Comparison of ENCODE assay signal across 14 cellular contexts in the genomic region with DNA sequence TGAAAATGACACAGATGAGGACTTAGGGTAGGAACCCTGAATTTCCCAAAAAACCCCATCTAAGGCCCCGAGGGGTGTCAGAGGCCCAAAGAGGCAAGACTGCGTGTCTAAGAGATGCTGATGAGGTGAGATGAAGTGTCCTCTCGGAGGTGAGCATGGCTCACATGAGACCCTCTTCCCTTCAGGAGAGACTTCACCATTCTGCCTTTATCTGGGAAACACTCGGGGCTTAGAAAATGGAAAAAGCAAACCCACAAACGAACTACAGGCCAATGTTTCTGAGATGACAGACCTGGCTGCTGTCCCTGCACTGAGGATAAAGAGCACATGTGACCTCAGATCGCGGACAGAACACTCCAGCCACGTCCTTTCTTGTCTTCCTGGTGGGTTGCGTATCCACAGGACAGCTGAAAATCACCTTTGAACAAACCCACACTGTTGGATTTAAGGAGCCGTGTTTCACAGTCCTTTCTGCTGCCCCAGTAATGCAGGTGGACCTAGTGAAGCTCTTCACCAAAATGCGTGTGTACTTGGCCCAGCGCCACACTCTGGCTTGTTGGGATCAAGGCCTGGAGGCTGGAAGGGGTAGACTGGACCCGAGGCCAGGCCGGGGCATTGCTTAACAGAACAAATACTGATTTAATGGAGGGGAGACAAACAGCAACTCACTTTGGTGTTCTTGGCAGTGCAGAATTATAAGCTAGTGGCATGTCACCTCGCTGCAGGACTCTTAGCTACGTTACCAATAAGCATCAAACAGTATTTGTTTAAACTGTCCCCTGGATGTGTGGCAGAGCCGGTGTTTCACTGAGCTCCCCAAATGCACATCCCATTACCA. TPM values are rescaled to one million over a fixed set of nuclear protein-coding genes. Genes with fewer than 3 reads are reported as not detected.
DNase-seq lines count a peak whose midpoint lies in the region; ATAC-seq, FAIRE-seq and TF ChIP-seq lines count a peak whose summit lies in the region.
"Not testable (repeated sequence)": the region's sequence is repeated elsewhere in the genome, so short reads cannot be mapped to it uniquely, and the experiment has no call there.
"Had no signal": no experiment of that assay in that cellular context is flagged by ENCODE, and none has a peak within 500 bp of the region (broad histone marks: within the 10 kb centered on the region; RNA-seq: fewer than 3 reads in every experiment).

No MANE protein-coding gene starts in this region.

- not testable (repeated sequence) for H3K56ac ChIP-seq in H1 (replicated peaks; ENCODE audit: insufficient read length, low read depth, low read length)

- not testable (repeated sequence) for H3K4me2 ChIP-seq in K562 (ENCODE audit: insufficient read depth, low read length); H1 (ENCODE audit: insufficient read depth in 1 of 2, low read depth in 2 of 2, low read length in 2 of 2); hepatocyte
- peak overlapping the region; percentile 99 for H3K4me2 ChIP-seq in HepG2 (ENCODE audit: low read depth, low read length)

- POLR2A ChIA-PET in K562 (lab: Yijun Ruan, JAX); H1 (lab: Charles Lee; ENCODE audit: partially characterized antibody): not testable (repeated sequence)
- POLR2A ChIA-PET in HepG2 (lab: Yijun Ruan, JAX), result interaction anchor here (0.8 to 5.1 kb wide), 22 partner anchors 9 to 114 kb away, joined by 3 to 177 read pairs (median 8); a partner anchor contains a TSS

- H3K79me2 ChIP-seq in K562 (ENCODE audit: control insufficient read depth, insufficient read depth, low read length); H1 (ENCODE audit: control insufficient read depth in 1 of 2, insufficient read depth in 2 of 2, low read length in 2 of 2); hepatocyte; HepG2 (ENCODE audit: insufficient read depth, low read length): not testable (repeated sequence)

- not testable (repeated sequence) for H3K9me3 Mint-ChIP-seq in progenitor cell of endocrine pancreas (ENCODE audit: low read depth); type B pancreatic cell

- H2BK15ac ChIP-seq in H1 (ENCODE audit: low read length), result not testable (repeated sequence)

- WGBS in K562 (ENCODE audit: insufficient coverage, low coverage, missing lambda C conversion rate), result 1% methylated on average over 15 of the region's 17 CpGs
- 83% methylated on average over 13 of the region's 17 CpGs; no CpG with 5 or more reads in 1 of the 2 experiments for WGBS in H1 (ENCODE audit: extremely low coverage in 1 of 2, insufficient coverage in 1 of 2, insufficient read length in 1 of 2, insufficient replicate concordance in 2 of 2, low coverage in 1 of 2, low lambda C conversion rate in 2 of 2, missing lambda C conversion rate in 1 of 2), 2 experiments
- 72% methylated on average over 17 of the region's 17 CpGs for WGBS in hepatocyte (ENCODE audit: low lambda C conversion rate, missing lambda C conversion rate)
- WGBS in HepG2 (ENCODE audit: low lambda C conversion rate), result 4% methylated on average over 14 of the region's 17 CpGs

- H3K9me2 ChIP-seq in hepatocyte (replicated peaks; ENCODE audit: insufficient read depth), result not testable (repeated sequence)

- not testable (repeated sequence) for H3K4me1 ChIP-seq in K562 (replicated peaks in 1 of 2; ENCODE audit: control insufficient read depth in 2 of 2, insufficient read depth in 2 of 2, low read length in 2 of 2); hepatocyte (ENCODE audit: insufficient read depth)
- peaks cover 7 to 24% (median 12%) of the 10 kb centered on the region in 4 experiments for H3K4me1 ChIP-seq in H1 (replicated peaks in 1 of 4; ENCODE audit: control insufficient read depth in 3 of 4, insufficient read depth in 4 of 4, low read length in 3 of 4)
- H3K4me1 ChIP-seq in HepG2 (ENCODE audit: insufficient read depth, low read length), result peaks cover 90% of the 10 kb centered on the region

- not testable (repeated sequence) for TF ChIP-seq CTCF in LNCaP clone FGC (IDR thresholded peaks at IDR 0.05; ENCODE audit: control insufficient read depth, extremely low read depth, insufficient read depth); K562 (IDR thresholded peaks at IDR 0.05 in 2 of 3, conservative IDR thresholded peaks at IDR 0.05 in 1 of 3; ENCODE audit: insufficient read depth in 2 of 3, low read depth in 1 of 3, low read length in 3 of 3); H1 (IDR thresholded peaks at IDR 0.05; ENCODE audit: control extremely low read depth in 1 of 3, insufficient read depth in 1 of 3, low read depth in 1 of 3, low read length in 3 of 3); hepatocyte (IDR thresholded peaks at IDR 0.05; ENCODE audit: poor library complexity); progenitor cell of endocrine pancreas (IDR thresholded peaks at IDR 0.05; ENCODE audit: unreplicated experiment); type B pancreatic cell (conservative IDR thresholded peaks at IDR 0.05)
- peak; percentile 66 for TF ChIP-seq CTCF in HepG2 (CRISPR knock-in tag; IDR thresholded peaks at IDR 0.05)

- H3K27ac ChIP-seq in K562 (ENCODE audit: extremely low read depth, low read depth, low read length); H1 (ENCODE audit: low read depth, low read length): not testable (repeated sequence)
- peak overlapping the region; percentile 58 for H3K27ac ChIP-seq in hepatocyte
- H3K27ac ChIP-seq in HepG2 (ENCODE audit: extremely low read length, insufficient read depth, low read length), result peak overlapping the region; percentile 97

- FAIRE-seq in GM12891 (lab: Jason Lieb, UNC) (peak; percentile 5), K562 (lab: Jason Lieb, UNC) (peak; percentile 52), H1 (lab: Jason Lieb, UNC) (peak; percentile 89)
- FAIRE-seq in HepG2 (lab: Jason Lieb, UNC), result not testable (repeated sequence)

- H3K36me3 Mint-ChIP-seq in progenitor cell of endocrine pancreas (ENCODE audit: insufficient read depth); type B pancreatic cell: not testable (repeated sequence)

- not testable (repeated sequence) for H2BK12ac ChIP-seq in H1 (ENCODE audit: low read depth, low read length)

- not testable (repeated sequence) for H2BK120ac ChIP-seq in H1 (replicated peaks; ENCODE audit: low read depth, low read length)

- not testable (repeated sequence) for H3K4ac ChIP-seq in H1 (replicated peaks; ENCODE audit: insufficient read length, low read depth, low read length)

- not testable (repeated sequence) for ATAC-seq in K562
- ATAC-seq in HepG2, result peak; percentile 77

- in situ Hi-C loops in K562 (cut with MboI); HepG2 (cut with HindIII; ENCODE audit: extremely low pct_ligation_motif_present, low pct_unique_long_range_greater_than_20kb): not testable (repeated sequence)

- H3K18ac ChIP-seq in H1 (ENCODE audit: extremely low read depth, low read length), result not testable (repeated sequence)

- H4K5ac ChIP-seq in H1 (ENCODE audit: insufficient read length, low read depth, low read length), result not testable (repeated sequence)

- not testable (repeated sequence) for H3K4me3 Mint-ChIP-seq in progenitor cell of endocrine pancreas (ENCODE audit: low read depth); type B pancreatic cell

- H4K8ac ChIP-seq in H1 (ENCODE audit: extremely low read depth, insufficient read depth, low read length), result not testable (repeated sequence)

- H3K9ac ChIP-seq in K562 (ENCODE audit: insufficient read depth in 1 of 2, low read depth in 2 of 2, low read length in 2 of 2); H1 (replicated peaks in 1 of 4; ENCODE audit: extremely low read depth in 1 of 4, low read depth in 3 of 4, low read length in 3 of 4): not testable (repeated sequence)
- peak overlapping the region; percentile 91 for H3K9ac ChIP-seq in HepG2 (ENCODE audit: insufficient read depth, low read depth, low read length)

- BruUV-seq in K562 (replicated peaks; lab: Mats Ljungman, UMichigan), result not testable (repeated sequence)
- TSS peak; percentile 99 for BruUV-seq in HepG2 (replicated peaks; lab: Mats Ljungman, UMichigan)

- DNase-seq in GM12891 (ENCODE audit: insufficient read length, low spot score); K562 (ENCODE audit: extremely low read depth in 1 of 4, low spot score in 3 of 4); H1 (ENCODE audit: low read depth in 1 of 2, low spot score in 2 of 2); hepatocyte (ENCODE audit: low spot score); progenitor cell of endocrine pancreas (ENCODE audit: low spot score, unreplicated experiment); type B pancreatic cell (ENCODE audit: extremely low spot score, unreplicated experiment): not testable (repeated sequence)
- DNase-seq in LNCaP clone FGC (ENCODE audit: low read depth), result peak; percentile 14
- DNase-seq in HepG2 (ENCODE audit: low spot score), result peak; percentile 95

- not testable (repeated sequence) for TF ChIP-seq POLR2A in GM12891 (IDR thresholded peaks at IDR 0.05; ENCODE audit: low read depth, low read length); K562 (conservative IDR thresholded peaks at IDR 0.05); H1 (IDR thresholded peaks at IDR 0.05; ENCODE audit: control extremely low read depth in 1 of 2, low read depth in 2 of 2, low read length in 2 of 2)
- TF ChIP-seq POLR2A in HepG2 (IDR thresholded peaks at IDR 0.05; ENCODE audit: insufficient read depth in 1 of 2, low read depth in 2 of 2, low read length in 2 of 2), result peak; percentile 39 to 71; a peak in 3 of 4 replicates

- H3K23ac ChIP-seq in H1 (ENCODE audit: insufficient read length), result not testable (repeated sequence)

- not testable (repeated sequence) for H4K20me1 ChIP-seq in K562 (replicated peaks; ENCODE audit: control insufficient read depth, insufficient read depth, low read length); H1 (replicated peaks in 1 of 2; ENCODE audit: control insufficient read depth in 1 of 2, insufficient read depth in 2 of 2, low read length in 2 of 2); hepatocyte (ENCODE audit: insufficient read depth, poor library complexity, severe bottlenecking); HepG2 (ENCODE audit: insufficient read depth, low read length)

- H2BK5ac ChIP-seq in H1 (ENCODE audit: low read depth, low read length), result not testable (repeated sequence)

- H3K4me3 ChIP-seq in LNCaP clone FGC (ENCODE audit: low read depth, low read length); K562; H1 (ENCODE audit: extremely low read depth in 1 of 4, insufficient read depth in 2 of 4, low read depth in 3 of 4, low read length in 4 of 4); hepatocyte: not testable (repeated sequence)
- H3K4me3 ChIP-seq in HepG2 (replicated peaks in 1 of 3; ENCODE audit: insufficient read depth in 1 of 3, low read depth in 2 of 3, low read length in 3 of 3), result peak overlapping the region; percentile 17 to 70 (median 33); a peak in 4 of 6 replicates

- H2BK20ac ChIP-seq in H1 (ENCODE audit: low read length), result not testable (repeated sequence)

- not testable (repeated sequence) for TF ChIP-seq EP300 in K562 (IDR thresholded peaks at IDR 0.05; ENCODE audit: low read length); H1 (IDR thresholded peaks at IDR 0.05; ENCODE audit: borderline replicate concordance in 1 of 2, low read depth in 2 of 2, low read length in 2 of 2)
- TF ChIP-seq EP300 in HepG2 (IDR thresholded peaks at IDR 0.05; ENCODE audit: low read depth in 2 of 2, low read length in 2 of 2) (peak; percentile 39 to 84; a peak in 2 of 4 replicates), HepG2 (CRISPR knock-in tag; IDR thresholded peaks at IDR 0.05; ENCODE audit: borderline replicate concordance) (peak; percentile 83)

- not testable (repeated sequence) for TF ChIP-seq RAD21 in K562 (CRISPR knock-in tag; conservative IDR thresholded peaks at IDR 0.05 in 1 of 2, IDR thresholded peaks at IDR 0.05 in 1 of 2); H1 (IDR thresholded peaks at IDR 0.05 in 1 of 2, conservative IDR thresholded peaks at IDR 0.05 in 1 of 2; ENCODE audit: low read depth in 2 of 2, low read length in 2 of 2)
- TF ChIP-seq RAD21 in HepG2 (CRISPR knock-in tag; IDR thresholded peaks at IDR 0.05), result peak; percentile 65

- peaks cover 39% of the 10 kb centered on the region for H3K4me1 Mint-ChIP-seq in progenitor cell of endocrine pancreas (ENCODE audit: low read depth)
- peaks cover 13% of the 10 kb centered on the region for H3K4me1 Mint-ChIP-seq in type B pancreatic cell (ENCODE audit: unreplicated experiment)

- not testable (repeated sequence) for H3K23me2 ChIP-seq in H1 (ENCODE audit: low read depth, low read length)

- H3K27me3 ChIP-seq in K562 (ENCODE audit: control insufficient read depth in 2 of 2, insufficient read depth in 2 of 2, low read length in 2 of 2), result peaks cover 21 to 80% of the 10 kb centered on the region in 2 experiments
- H3K27me3 ChIP-seq in H1 (replicated peaks in 1 of 4; ENCODE audit: control insufficient read depth in 3 of 4, extremely low read depth in 1 of 4, insufficient read depth in 3 of 4, low read length in 3 of 4); hepatocyte; HepG2 (ENCODE audit: control insufficient read depth in 1 of 2, insufficient read depth in 2 of 2, low read length in 2 of 2): not testable (repeated sequence)

- not testable (repeated sequence) for H3K27me3 Mint-ChIP-seq in progenitor cell of endocrine pancreas
- peaks cover 19% of the 10 kb centered on the region for H3K27me3 Mint-ChIP-seq in type B pancreatic cell

- H3K36me3 ChIP-seq in K562 (ENCODE audit: control insufficient read depth, insufficient read depth, low read length); H1 (ENCODE audit: control insufficient read depth in 2 of 4, insufficient read depth in 4 of 4, low read length in 3 of 4); hepatocyte (replicated peaks; ENCODE audit: insufficient read depth, low read depth); HepG2 (replicated peaks in 1 of 2; ENCODE audit: control insufficient read depth in 1 of 2, insufficient read depth in 2 of 2, low read length in 2 of 2): not testable (repeated sequence)

- not testable (repeated sequence) for H2AFZ ChIP-seq in K562 (ENCODE audit: low read depth, low read length); H1 (ENCODE audit: low read length); hepatocyte; HepG2 (ENCODE audit: low read length)

- H4K91ac ChIP-seq in H1 (replicated peaks; ENCODE audit: insufficient read length, low read length), result not testable (repeated sequence)

- not testable (repeated sequence) for H2AK5ac ChIP-seq in H1 (ENCODE audit: low read depth, low read length)

- not testable (repeated sequence) for H3K79me1 ChIP-seq in H1 (ENCODE audit: low read depth, low read length)

- peak overlapping the region; percentile 89 for H3K27ac Mint-ChIP-seq in progenitor cell of endocrine pancreas
- peak overlapping the region; percentile 66 for H3K27ac Mint-ChIP-seq in type B pancreatic cell

- H3K9me1 ChIP-seq in K562 (ENCODE audit: control insufficient read depth, insufficient read depth, low read length), result not testable (repeated sequence)

- CTCF ChIA-PET in K562 (lab: Yijun Ruan, JAX; ENCODE audit: low intra/inter-chr PET ratio); HepG2 (lab: Yijun Ruan, JAX; ENCODE audit: low intra/inter-chr PET ratio, low total read pairs): not testable (repeated sequence)
- CTCF ChIA-PET in H1 (lab: Charles Lee; ENCODE audit: partially characterized antibody), result interaction anchor here (1.1 to 2.9 kb wide), 2 partner anchors 42 to 54 kb away, joined by 4 to 10 read pairs; no protein-coding TSS in a partner anchor

- not testable (repeated sequence) for H3K14ac ChIP-seq in H1 (ENCODE audit: insufficient read length)

- intact Hi-C loops in K562 (cut with micrococcal nuclease), result not testable (repeated sequence)
- intact Hi-C loops in HepG2 (cut with micrococcal nuclease; ENCODE audit: unreplicated experiment), result loop anchor here (5.0 kb wide), 1 partner anchor 653 kb away; no protein-coding TSS in a partner anchor

- not testable (repeated sequence) for H3K9me3 ChIP-seq in K562 (replicated peaks; ENCODE audit: control insufficient read depth, insufficient read depth, low read depth, low read length); H1 (ENCODE audit: insufficient read depth in 2 of 2, low read depth in 1 of 2, low read length in 1 of 2); hepatocyte (ENCODE audit: low read depth); HepG2 (ENCODE audit: low read length)

RNA-seq across cellular contexts. Expression of a gene that starts 15.3 kb away (rescaled TPM):
- polyA plus RNA-seq in GM12891 (2012; ENCODE audit: low read depth, missing spikeins), result not detected
- not detected in 2 replicates for total RNA-seq in K562 (2011; cell fraction: chromatin; rRNA removed; ENCODE audit: low replicate concordance)
- not detected in 2 replicates for total RNA-seq in K562 (2011; cell fraction: nucleolus; rRNA removed)
- total RNA-seq in K562 (2011; cell fraction: nucleoplasm; rRNA removed), result not detected in 2 replicates
- total RNA-seq in K562 (2014; rRNA removed) (not detected in 2 replicates), K562 (2014; rRNA removed; fragmentation: Illumina TruSeq; extraction: Trizol) (not detected in 2 replicates), K562 (2015; rRNA removed; fragmentation: Illumina TruSeq; extraction: Trizol) (not detected in 2 replicates), K562 (2021) (not detected in 2 replicates), hepatocyte (not detected in 2 replicates), HepG2 (2016; rRNA removed; fragmentation: Illumina TruSeq; extraction: Trizol) (not detected in 2 replicates), progenitor cell of endocrine pancreas (not detected in 2 replicates), type B pancreatic cell (ENCODE audit: low replicate concordance) (not detected in 2 replicates)
- polyA plus RNA-seq in K562 (2011; rRNA removed) (not detected in 2 replicates), K562 (2014; fragmentation: Illumina TruSeq; extraction: Trizol) (not detected in 2 replicates), K562 (2014; fragmentation: Nextera tagmentation; extraction: Ambion mirVana) (not detected), K562 (2014; rRNA removed) (not detected in 2 replicates), H1 (2011; rRNA removed) (not detected in 2 replicates), hepatocyte (0.70 TPM in 1 of 2 replicates, not detected in the other), HepG2 (2011; rRNA removed) (0.03 TPM in 1 of 2 replicates, not detected in the other)
- not detected in 2 replicates for polyA plus RNA-seq in K562 (2011; cell fraction: cytosol; rRNA removed)
- not detected in 2 replicates for polyA plus RNA-seq in K562 (2011; cell fraction: nucleus; rRNA removed)
- polyA plus RNA-seq in K562 (2012), result not detected in 2 replicates
- not detected in 2 replicates for polyA minus RNA-seq in K562 (2011; rRNA and poly(A)+ RNA removed)
- not detected in 2 replicates for polyA minus RNA-seq in K562 (2011; cell fraction: cytosol; rRNA and poly(A)+ RNA removed)
- not detected in 2 replicates for polyA minus RNA-seq in K562 (2011; cell fraction: nucleus; rRNA and poly(A)+ RNA removed)
- not detected in 2 replicates for total RNA-seq in H1 (2021; fragmentation: NEBNext Ultra II Directional; extraction: Animal tissue kit (Norgen Biotek cat#: 25700))
- polyA plus RNA-seq in H1 (2011; cell fraction: cytosol; rRNA removed), result not detected
- not detected for polyA plus RNA-seq in H1 (2011; cell fraction: nucleus; rRNA removed)
- 0.31 to 0.41 TPM (median 0.38 TPM) in 4 replicates for polyA plus RNA-seq in H1 (2012, experiment 1 of 2)
- polyA plus RNA-seq in H1 (2012, experiment 2 of 2), result not detected
- not detected for polyA plus RNA-seq in H1 (2013, experiment 1 of 2)
- polyA plus RNA-seq in H1 (2013, experiment 2 of 2), result not detected
- polyA minus RNA-seq in H1 (2011; rRNA and poly(A)+ RNA removed), result not detected in 2 replicates
- not detected for polyA minus RNA-seq in H1 (2011; cell fraction: cytosol; rRNA and poly(A)+ RNA removed)
- not detected for polyA minus RNA-seq in H1 (2011; cell fraction: nucleus; rRNA and poly(A)+ RNA removed)
- total RNA-seq in HepG2 (2016; cell fraction: cytosol; rRNA removed; fragmentation: Illumina TruSeq; extraction: Trizol; ENCODE audit: low read depth), result not detected in 2 replicates
- 0.04 TPM in 1 of 2 replicates, not detected in the other for total RNA-seq in HepG2 (2016; cell fraction: insoluble cytoplasmic fraction; rRNA removed; fragmentation: Illumina TruSeq; extraction: Trizol)
- total RNA-seq in HepG2 (2016; cell fraction: membrane; rRNA removed; fragmentation: Illumina TruSeq; extraction: Trizol), result not detected in 2 replicates
- total RNA-seq in HepG2 (2016; cell fraction: nucleus; rRNA removed; fragmentation: Illumina TruSeq; extraction: Trizol), result not detected in 2 replicates
- polyA plus RNA-seq in HepG2 (2011; cell fraction: cytosol; rRNA removed), result not detected in 2 replicates
- not detected in 2 replicates for polyA plus RNA-seq in HepG2 (2011; cell fraction: nucleus; rRNA removed)
- polyA plus RNA-seq in HepG2 (2012), result not detected in 2 replicates
- polyA plus RNA-seq in HepG2 (2016; cell fraction: cytosol; fragmentation: Illumina TruSeq; extraction: Trizol; ENCODE audit: low read depth), result not detected in 2 replicates
- polyA plus RNA-seq in HepG2 (2016; cell fraction: insoluble cytoplasmic fraction; fragmentation: Illumina TruSeq; extraction: Trizol; ENCODE audit: low read depth), result not detected in 2 replicates
- not detected in 2 replicates for polyA plus RNA-seq in HepG2 (2016; cell fraction: membrane; fragmentation: Illumina TruSeq; extraction: Trizol; ENCODE audit: low read depth)
- polyA plus RNA-seq in HepG2 (2016; cell fraction: nucleus; fragmentation: Illumina TruSeq; extraction: Trizol; ENCODE audit: insufficient read depth, low read depth), result not detected in 2 replicates
- polyA minus RNA-seq in HepG2 (2011; rRNA and poly(A)+ RNA removed; ENCODE audit: low replicate concordance), result not detected in 2 replicates
- polyA minus RNA-seq in HepG2 (2011; cell fraction: cytosol; rRNA and poly(A)+ RNA removed), result not detected in 2 replicates
- polyA minus RNA-seq in HepG2 (2011; cell fraction: nucleus; rRNA and poly(A)+ RNA removed), result not detected in 2 replicates
- total RNA-seq: A172; A673; CD4-positive, alpha-beta memory T cell; GM23338; HFFc6 had no signal
- polyA plus RNA-seq: BJ, GM23338 had no signal

RNA-seq across cellular contexts. Expression of a gene that starts 18.5 kb away (rescaled TPM):
- polyA plus RNA-seq in GM12891 (2012; ENCODE audit: low read depth, missing spikeins), result 0.28 TPM
- total RNA-seq in K562 (2011; cell fraction: chromatin; rRNA removed; ENCODE audit: low replicate concordance), result not detected in 2 replicates
- not detected in 2 replicates for total RNA-seq in K562 (2011; cell fraction: nucleolus; rRNA removed)
- total RNA-seq in K562 (2011; cell fraction: nucleoplasm; rRNA removed), result not detected in 2 replicates
- total RNA-seq in K562 (2014; rRNA removed) (not detected in 2 replicates), K562 (2014; rRNA removed; fragmentation: Illumina TruSeq; extraction: Trizol) (not detected in 2 replicates), K562 (2015; rRNA removed; fragmentation: Illumina TruSeq; extraction: Trizol) (not detected in 2 replicates), K562 (2021) (not detected in 2 replicates), hepatocyte (66.6 and 67.1 TPM in 2 replicates), HepG2 (2016; rRNA removed; fragmentation: Illumina TruSeq; extraction: Trizol) (8.3 and 11.0 TPM in 2 replicates), progenitor cell of endocrine pancreas (8.1 and 12.8 TPM in 2 replicates), type B pancreatic cell (ENCODE audit: low replicate concordance) (3.7 and 11.2 TPM in 2 replicates)
- polyA plus RNA-seq in K562 (2011; rRNA removed) (not detected in 2 replicates), K562 (2014; fragmentation: Illumina TruSeq; extraction: Trizol) (not detected in 2 replicates), K562 (2014; fragmentation: Nextera tagmentation; extraction: Ambion mirVana) (not detected), K562 (2014; rRNA removed) (not detected in 2 replicates), H1 (2011; rRNA removed) (0.31 and 0.39 TPM in 2 replicates), hepatocyte (32.6 and 38.8 TPM in 2 replicates), HepG2 (2011; rRNA removed) (32.4 and 42.7 TPM in 2 replicates)
- polyA plus RNA-seq in K562 (2011; cell fraction: cytosol; rRNA removed), result not detected in 2 replicates
- polyA plus RNA-seq in K562 (2011; cell fraction: nucleus; rRNA removed), result not detected in 2 replicates
- not detected in 2 replicates for polyA plus RNA-seq in K562 (2012)
- polyA minus RNA-seq in K562 (2011; rRNA and poly(A)+ RNA removed), result not detected in 2 replicates
- not detected in 2 replicates for polyA minus RNA-seq in K562 (2011; cell fraction: cytosol; rRNA and poly(A)+ RNA removed)
- polyA minus RNA-seq in K562 (2011; cell fraction: nucleus; rRNA and poly(A)+ RNA removed), result not detected in 2 replicates
- total RNA-seq in H1 (2021; fragmentation: NEBNext Ultra II Directional; extraction: Animal tissue kit (Norgen Biotek cat#: 25700)), result not detected in 2 replicates
- polyA plus RNA-seq in H1 (2011; cell fraction: cytosol; rRNA removed), result 0.67 TPM
- polyA plus RNA-seq in H1 (2011; cell fraction: nucleus; rRNA removed), result 0.47 TPM
- polyA plus RNA-seq in H1 (2012, experiment 1 of 2), result 0.16 to 0.58 TPM (median 0.23 TPM) in 4 replicates
- polyA plus RNA-seq in H1 (2012, experiment 2 of 2), result 0.20 TPM
- polyA plus RNA-seq in H1 (2013, experiment 1 of 2), result 0.12 TPM
- polyA plus RNA-seq in H1 (2013, experiment 2 of 2), result 0.07 TPM
- polyA minus RNA-seq in H1 (2011; rRNA and poly(A)+ RNA removed), result not detected in 2 replicates
- polyA minus RNA-seq in H1 (2011; cell fraction: cytosol; rRNA and poly(A)+ RNA removed), result not detected
- polyA minus RNA-seq in H1 (2011; cell fraction: nucleus; rRNA and poly(A)+ RNA removed), result not detected
- total RNA-seq in HepG2 (2016; cell fraction: cytosol; rRNA removed; fragmentation: Illumina TruSeq; extraction: Trizol; ENCODE audit: low read depth), result 4.1 and 4.2 TPM in 2 replicates
- 8.7 and 10.0 TPM in 2 replicates for total RNA-seq in HepG2 (2016; cell fraction: insoluble cytoplasmic fraction; rRNA removed; fragmentation: Illumina TruSeq; extraction: Trizol)
- total RNA-seq in HepG2 (2016; cell fraction: membrane; rRNA removed; fragmentation: Illumina TruSeq; extraction: Trizol), result 7.5 and 7.8 TPM in 2 replicates
- 6.8 and 7.8 TPM in 2 replicates for total RNA-seq in HepG2 (2016; cell fraction: nucleus; rRNA removed; fragmentation: Illumina TruSeq; extraction: Trizol)
- 40.5 and 49.1 TPM in 2 replicates for polyA plus RNA-seq in HepG2 (2011; cell fraction: cytosol; rRNA removed)
- polyA plus RNA-seq in HepG2 (2011; cell fraction: nucleus; rRNA removed), result 21.7 and 28.7 TPM in 2 replicates
- polyA plus RNA-seq in HepG2 (2012), result 9.6 and 43.8 TPM in 2 replicates
- polyA plus RNA-seq in HepG2 (2016; cell fraction: cytosol; fragmentation: Illumina TruSeq; extraction: Trizol; ENCODE audit: low read depth), result 3.4 and 3.8 TPM in 2 replicates
- polyA plus RNA-seq in HepG2 (2016; cell fraction: insoluble cytoplasmic fraction; fragmentation: Illumina TruSeq; extraction: Trizol; ENCODE audit: low read depth), result 6.5 and 9.8 TPM in 2 replicates
- polyA plus RNA-seq in HepG2 (2016; cell fraction: membrane; fragmentation: Illumina TruSeq; extraction: Trizol; ENCODE audit: low read depth), result 6.1 and 6.5 TPM in 2 replicates
- 10.8 and 11.1 TPM in 2 replicates for polyA plus RNA-seq in HepG2 (2016; cell fraction: nucleus; fragmentation: Illumina TruSeq; extraction: Trizol; ENCODE audit: insufficient read depth, low read depth)
- polyA minus RNA-seq in HepG2 (2011; rRNA and poly(A)+ RNA removed; ENCODE audit: low replicate concordance), result 97.2 TPM in 1 of 2 replicates, not detected in the other
- polyA minus RNA-seq in HepG2 (2011; cell fraction: cytosol; rRNA and poly(A)+ RNA removed), result 16.1 and 16.4 TPM in 2 replicates
- 12.5 and 12.9 TPM in 2 replicates for polyA minus RNA-seq in HepG2 (2011; cell fraction: nucleus; rRNA and poly(A)+ RNA removed)
- total RNA-seq: A172; A673; CD4-positive, alpha-beta memory T cell; HFFc6 had no signal
- polyA plus RNA-seq: BJ; CD4-positive, alpha-beta memory T cell had no signal
